ENCODE assay signal across 24 cellular contexts in genomic region chr5:31324832-31325231, GRCh38.
DNase-seq lines count a peak whose midpoint lies in the region; ATAC-seq, FAIRE-seq and TF ChIP-seq lines count a peak whose summit lies in the region.
"Had no signal": no experiment of that assay in that cellular context is flagged by ENCODE, and none has a peak within 500 bp of the region (broad histone marks: within the 10 kb centered on the region; RNA-seq: fewer than 3 reads in every experiment).

No MANE protein-coding gene starts in this region.

- in situ Hi-C loops in HepG2 (cut with HindIII; ENCODE audit: extremely low pct_ligation_motif_present, low pct_unique_long_range_greater_than_20kb), result no loop called here

- H3K36me3 ChIP-seq in HepG2 (replicated peaks in 1 of 2; ENCODE audit: control insufficient read depth in 1 of 2, insufficient read depth in 2 of 2, low read length in 2 of 2) (no peaks in the 10 kb centered on the region), right lobe of liver (no peaks in the 10 kb centered on the region)
- H3K36me3 ChIP-seq: BE2C, BLaER1 had no signal

- H3K79me2 ChIP-seq in HepG2 (ENCODE audit: insufficient read depth, low read length), result no peaks in the 10 kb centered on the region

- no peak overlapping the region for H3K4me2 ChIP-seq in HepG2 (ENCODE audit: low read depth, low read length)
- H3K4me2 ChIP-seq: BLaER1 had no signal

- BruUV-seq in HepG2 (replicated peaks; lab: Mats Ljungman, UMichigan), result no TSS peak

- WGBS in HepG2 (ENCODE audit: low lambda C conversion rate), result 1% methylated on average over 3 of the region's 3 CpGs
- WGBS in right lobe of liver (ENCODE audit: insufficient coverage, low coverage, low lambda C conversion rate, missing lambda C conversion rate), result 59% methylated on average over 3 of the region's 3 CpGs

- CTCF ChIA-PET in HepG2 (lab: Yijun Ruan, JAX; ENCODE audit: low intra/inter-chr PET ratio, low total read pairs), result no interaction called here

- no peak for TF ChIP-seq EP300 in HepG2 (IDR thresholded peaks at IDR 0.05; ENCODE audit: low read depth in 2 of 2, low read length in 2 of 2)
- TF ChIP-seq EP300 in HepG2 (CRISPR knock-in tag; IDR thresholded peaks at IDR 0.05; ENCODE audit: borderline replicate concordance), result no peak

- H3K4me3 ChIP-seq in HepG2 (replicated peaks in 1 of 3; ENCODE audit: insufficient read depth in 1 of 3, low read depth in 2 of 3, low read length in 3 of 3), result no peak overlapping the region
- H3K4me3 ChIP-seq in right lobe of liver, result no peak overlapping the region
- H3K4me3 ChIP-seq: BLaER1, GM12878 had no signal

- no peak overlapping the region for H2AFZ ChIP-seq in HepG2 (ENCODE audit: low read length)

- TF ChIP-seq CTCF in HepG2 (CRISPR knock-in tag; IDR thresholded peaks at IDR 0.05) (no peak), right lobe of liver (IDR thresholded peaks at IDR 0.05) (no peak)

- H3K9ac ChIP-seq in HepG2 (ENCODE audit: insufficient read depth, low read depth, low read length), result no peak overlapping the region
- H3K9ac ChIP-seq: BLaER1 had no signal

- DNase-seq in HepG2 (ENCODE audit: low spot score) (no peak), right lobe of liver (no peak), RCC 7860 (ENCODE audit: low spot score) (no peak), NCI-H1048 (lab: John Stamatoyannopoulos, UW) (no peak), cardiac septum (ENCODE audit: low spot score) (no peak)
- DNase-seq: ACHN; BE2C; C1 segment of cervical spinal cord; CD4-positive, alpha-beta memory T cell; CD4-positive, CD25-positive, alpha-beta regulatory T cell; CD8-positive, alpha-beta memory T cell; COR-L47; DMS 273 treated with DMSO at 0.1 percent for 48 hours; DMS153; DMS53; DMS79; DND-41; EL; GDM1 had no signal

- no peaks in the 10 kb centered on the region for H3K9me3 ChIP-seq in HepG2 (ENCODE audit: low read length)
- H3K9me3 ChIP-seq in right lobe of liver, result no peaks in the 10 kb centered on the region
- H3K9me3 ChIP-seq: BE2C, BLaER1 had no signal

- no peaks in the 10 kb centered on the region for H4K20me1 ChIP-seq in HepG2 (ENCODE audit: insufficient read depth, low read length)
- H4K20me1 ChIP-seq: BLaER1 had no signal

- H3K27ac ChIP-seq in HepG2 (ENCODE audit: extremely low read length, insufficient read depth, low read length), result no peak overlapping the region
- H3K27ac ChIP-seq in right lobe of liver, result no peak overlapping the region
- H3K27ac ChIP-seq: 22Rv1, BLaER1 had no signal

- POLR2A ChIA-PET in HepG2 (lab: Yijun Ruan, JAX), result no interaction called here

- 0 out of 5 replicates have a peak, but pooled peaks cover 0 to 7% of the 10 kb centered on the region in 2 experiments for H3K27me3 ChIP-seq in HepG2 (ENCODE audit: control insufficient read depth in 1 of 2, insufficient read depth in 2 of 2, low read length in 2 of 2)
- no peaks in the 10 kb centered on the region for H3K27me3 ChIP-seq in right lobe of liver
- H3K27me3 ChIP-seq: BE2C, BLaER1 had no signal

- ATAC-seq in HepG2 (no peak), right lobe of liver (no peak)
- ATAC-seq: GM12878 had no signal

- H3K4me1 ChIP-seq in HepG2 (ENCODE audit: insufficient read depth, low read length), result no peaks in the 10 kb centered on the region
- no peaks in the 10 kb centered on the region for H3K4me1 ChIP-seq in right lobe of liver
- H3K4me1 ChIP-seq: BLaER1 had no signal

- intact Hi-C loops in HepG2 (cut with micrococcal nuclease; ENCODE audit: unreplicated experiment) (no loop called here), right lobe of liver (cut with DNase I) (no loop called here), cardiac septum (cut with DNase I) (no loop called here)

- no peak for TF ChIP-seq RAD21 in HepG2 (CRISPR knock-in tag; IDR thresholded peaks at IDR 0.05)

- TF ChIP-seq POLR2A in HepG2 (IDR thresholded peaks at IDR 0.05; ENCODE audit: insufficient read depth in 1 of 2, low read depth in 2 of 2, low read length in 2 of 2) (no peak), right lobe of liver (IDR thresholded peaks at IDR 0.05) (no peak)

- FAIRE-seq in HepG2 (lab: Jason Lieb, UNC) (no peak), RCC 7860 (lab: Jason Lieb, UNC) (peak; percentile 58)
- FAIRE-seq: GM12878, GM12892, GM18507 had no signal

TF ChIP-seq in HepG2, 621 proteins besides CTCF, POLR2A, EP300 and RAD21 (continues in another document):
- TF ChIP-seq FOXA1 (IDR thresholded peaks at IDR 0.05) (no peak), FOXA1 (CRISPR knock-in tag; IDR thresholded peaks at IDR 0.05) (no peak), MAX (IDR thresholded peaks at IDR 0.05) (no peak), ZNF3 (CRISPR knock-in tag; IDR thresholded peaks at IDR 0.05) (no peak), REST (IDR thresholded peaks at IDR 0.05; ENCODE audit: borderline replicate concordance in 1 of 2, low read depth in 1 of 2, low read length in 2 of 2) (no peak), FOXP4 (CRISPR knock-in tag; IDR thresholded peaks at IDR 0.05) (no peak), AGO1 (IDR thresholded peaks at IDR 0.05; ENCODE audit: low read depth, low read length, poor library complexity, severe bottlenecking) (no peak), BCLAF1 (IDR thresholded peaks at IDR 0.05) (no peak), MAFK (conservative IDR thresholded peaks at IDR 0.05 in 1 of 2, IDR thresholded peaks at IDR 0.05 in 1 of 2; ENCODE audit: low read length in 2 of 2) (peak; percentile 83 to 88), ZNF629 (CRISPR knock-in tag; conservative IDR thresholded peaks at IDR 0.05) (no peak)
